ENCODE assay signal across 15 cellular contexts in genomic region chr5:167970002-167970401, GRCh38.
A peak's percentile ranks its signal among the peaks of the same experiment; 100 is the strongest.
DNase-seq lines count a peak whose midpoint lies in the region; ATAC-seq and TF ChIP-seq lines count a peak whose summit lies in the region.
"Had no signal": no experiment of that assay in that cellular context is flagged by ENCODE, and none has a peak within 500 bp of the region (broad histone marks: within the 10 kb centered on the region; RNA-seq: fewer than 3 reads in every experiment).

No MANE protein-coding gene starts in this region.

- DNase-seq in GM12865 (ENCODE audit: low read depth) (peak; percentile 30), fibroblast of peridontal ligament (ENCODE audit: extremely low read depth) (peak; percentile 12), NCI-H1092 treated with DMSO at 0.1 percent for 48 hours (lab: John Stamatoyannopoulos, UW) (no peak), NCI-H1048 (lab: John Stamatoyannopoulos, UW) (no peak), BE2C (no peak), sigmoid colon (no peak)
- DNase-seq: CD4-positive, CD25-positive, alpha-beta regulatory T cell; H7; kidney; NCI-H2171; Peyer's patch had no signal

- ATAC-seq in GM21723 (IDR thresholded peaks at IDR 0.05; ENCODE audit: unreplicated experiment) (peak; percentile 84), HG03460 (IDR thresholded peaks at IDR 0.05; ENCODE audit: unreplicated experiment) (peak; percentile 70)
- ATAC-seq: natural killer cell treated with Interleukin-12 subunit alpha and Interleukin-12 subunit beta and Interleukin-15 and Interleukin-18, amount 100 ng/mL, for 72 hours; stimulated activated memory B cell treated with anti-CD40 and anti-IgM and Interleukin-4, amounts not matched to agents 10 μg/mL and 1 μg/mL and 100 μg/mL, for 72 hours had no signal

- H3K9me3 ChIP-seq in BE2C, result no peaks in the 10 kb centered on the region
- no peaks in the 10 kb centered on the region for H3K9me3 ChIP-seq in sigmoid colon
- H3K9me3 ChIP-seq: Peyer's patch had no signal

- intact Hi-C loops in sigmoid colon (cut with DNase I), result no loop called here

- H3K4me3 ChIP-seq in GM12865 (ENCODE audit: low read depth, low read length) (no peak overlapping the region), BE2C (ENCODE audit: low read depth, low read length) (no peak overlapping the region), sigmoid colon (no peak overlapping the region)
- H3K4me3 ChIP-seq: Peyer's patch had no signal

- TF ChIP-seq CTCF in GM12865 (IDR thresholded peaks at IDR 0.05; ENCODE audit: insufficient read depth, low read depth, low read length, missing control alignments) (no peak), BE2C (IDR thresholded peaks at IDR 0.05; ENCODE audit: low read depth, low read length) (no peak), sigmoid colon (IDR thresholded peaks at IDR 0.05) (no peak)

- no peaks in the 10 kb centered on the region for H3K36me3 ChIP-seq in BE2C
- H3K36me3 ChIP-seq in sigmoid colon, result no peaks in the 10 kb centered on the region
- H3K36me3 ChIP-seq: Peyer's patch had no signal

- H3K4me1 ChIP-seq in BE2C (no peaks in the 10 kb centered on the region), sigmoid colon (peaks cover 0 to 15% (median 14%) of the 10 kb centered on the region in 4 donors)
- H3K4me1 ChIP-seq: Peyer's patch had no signal

- H3K27ac ChIP-seq in sigmoid colon, result no peak overlapping the region
- H3K27ac ChIP-seq: Peyer's patch had no signal

- WGBS in sigmoid colon, 2 donors, result 54 to 57% methylated on average over 4 of the region's 4 CpGs

- H3K27me3 ChIP-seq in BE2C (no peaks in the 10 kb centered on the region), sigmoid colon (no peaks in the 10 kb centered on the region)
- H3K27me3 ChIP-seq: Peyer's patch had no signal

- TF ChIP-seq POLR2A in sigmoid colon (IDR thresholded peaks at IDR 0.05), result no peak

- no peak for TF ChIP-seq EP300 in sigmoid colon (IDR thresholded peaks at IDR 0.05)

Comparison
In these comparisons a context has a peak if more than half of its experiments do, and no peak if none do; other contexts are left out.
1. DNase-seq: peak in GM12865 (single experiment) and fibroblast of peridontal ligament (single experiment); none in NCI-H1092 treated with DMSO at 0.1 percent for 48 hours (single experiment), NCI-H1048 (single experiment), BE2C (single experiment) and sigmoid colon (single experiment).